ENCODE assay signal across 8 cellular contexts in genomic region chr3:120004008-120004498, GRCh38.
DNase-seq lines count a peak whose midpoint lies in the region; ATAC-seq lines count a peak whose summit lies in the region.
"Not testable (repeated sequence)": the region's sequence is repeated elsewhere in the genome, so short reads cannot be mapped to it uniquely, and the experiment has no call there.

No MANE protein-coding gene starts in this region.

- peaks cover 20% of the 10 kb centered on the region for H3K4me1 Mint-ChIP-seq in activated T-cell treated with anti-CD3 and anti-CD28 coated beads, Interleukin-2, amount 50 U/mL, for 72 hours (ENCODE audit: low read depth)

- not testable (repeated sequence) for H3K4me1 ChIP-seq in SJSA1 (replicated peaks); right cardiac atrium (ENCODE audit: control insufficient read depth, insufficient read depth, low read length); mesodermal cell (ENCODE audit: control insufficient read depth, insufficient read depth, low read length, poor library complexity, severe bottlenecking)
- H3K4me1 ChIP-seq in ectodermal cell (ENCODE audit: control insufficient read depth, insufficient read depth, low read length): peaks cover 14% of the 10 kb centered on the region

- WGBS in ectodermal cell, 2 experiments: 24 to 28% methylated on average over 11 of the region's 11 CpGs
- 68% methylated on average over 11 of the region's 11 CpGs for WGBS in right cardiac atrium
- WGBS in mesodermal cell (ENCODE audit: insufficient coverage in 2 of 2), 2 experiments: 27 to 29% methylated on average over 8 of the region's 11 CpGs

- not testable (repeated sequence) for H3K27ac Mint-ChIP-seq in activated T-cell treated with anti-CD3 and anti-CD28 coated beads, Interleukin-2, amount 50 U/mL, for 72 hours

- H3K36me3 ChIP-seq in SJSA1: peaks cover 10% of the 10 kb centered on the region
- H3K36me3 ChIP-seq in ectodermal cell (ENCODE audit: control insufficient read depth, insufficient read depth, low read length): not testable (repeated sequence)
- peaks cover 35% of the 10 kb centered on the region for H3K36me3 ChIP-seq in mesodermal cell (ENCODE audit: control insufficient read depth, insufficient read depth, low read length)

- H3K4me3 ChIP-seq in SJSA1; right cardiac atrium (ENCODE audit: low read length); mesodermal cell (ENCODE audit: extremely low read depth, insufficient read depth, low read length, poor library complexity, severe bottlenecking): not testable (repeated sequence)
- peak overlapping the region; percentile 6 for H3K4me3 ChIP-seq in ectodermal cell (ENCODE audit: insufficient read depth, low read depth, low read length)

- not testable (repeated sequence) for H3K27me3 Mint-ChIP-seq in activated T-cell treated with anti-CD3 and anti-CD28 coated beads, Interleukin-2, amount 50 U/mL, for 72 hours (ENCODE audit: low read depth)

- peaks cover 26 to 38% of the 10 kb centered on the region in 2 donors for H3K36me3 Mint-ChIP-seq in activated T-cell treated with anti-CD3 and anti-CD28 coated beads, Interleukin-2, amount 50 U/mL, for 72 hours (ENCODE audit: insufficient read depth in 2 of 2)

- H3K9me3 ChIP-seq in SJSA1 (replicated peaks); ectodermal cell (ENCODE audit: control insufficient read depth, low read length); right cardiac atrium (ENCODE audit: control insufficient read depth, low read length); mesodermal cell (ENCODE audit: control insufficient read depth, low read length): not testable (repeated sequence)

- H3K9me3 Mint-ChIP-seq in activated T-cell treated with anti-CD3 and anti-CD28 coated beads, Interleukin-2, amount 50 U/mL, for 72 hours: peaks cover 15 to 19% of the 10 kb centered on the region in 2 donors

- H3K27me3 ChIP-seq in SJSA1 (replicated peaks); ectodermal cell (ENCODE audit: control insufficient read depth, insufficient read depth, low read length, poor library complexity, severe bottlenecking); right cardiac atrium (ENCODE audit: control insufficient read depth, insufficient read depth): not testable (repeated sequence)

- peak; percentile 7 for DNase-seq in A172 (ENCODE audit: low spot score)
- DNase-seq in HT1080 (ENCODE audit: low read depth): peak; percentile 24
- peak; percentile 7 to 47 for DNase-seq in SJSA1 (ENCODE audit: low read depth in 1 of 2, low spot score in 2 of 2)
- DNase-seq in activated T-cell treated with anti-CD3 and anti-CD28 coated beads, Interleukin-2, amount 50 U/mL, for 72 hours: peak; percentile 11 to 16
- peak in 2 of 3 donors; percentile 44 to 56 for DNase-seq in right cardiac atrium
- peak; percentile 41 for DNase-seq in stimulated activated CD4-positive, alpha-beta T cell treated with anti-CD3 and anti-CD28 coated beads, Interleukin-15, amount 100 ng/mL, for 24 hours

- ATAC-seq in activated T-cell treated with anti-CD3 and anti-CD28 coated beads, Interleukin-2, amount 50 U/mL, for 72 hours (replicated peaks in 1 of 2); right cardiac atrium: not testable (repeated sequence)

- not testable (repeated sequence) for H3K4me3 Mint-ChIP-seq in activated T-cell treated with anti-CD3 and anti-CD28 coated beads, Interleukin-2, amount 50 U/mL, for 72 hours

- intact Hi-C loops in right cardiac atrium (cut with DNase I): not testable (repeated sequence)

- not testable (repeated sequence) for H3K27ac ChIP-seq in SJSA1; right cardiac atrium (ENCODE audit: low read length)
- H3K27ac ChIP-seq in ectodermal cell (ENCODE audit: insufficient read depth, low read depth, low read length, poor library complexity, severe bottlenecking) (peak overlapping the region; percentile 8), mesodermal cell (ENCODE audit: low read depth, low read length, severe bottlenecking) (peak overlapping the region; percentile 67)
